In the genomic region with DNA sequence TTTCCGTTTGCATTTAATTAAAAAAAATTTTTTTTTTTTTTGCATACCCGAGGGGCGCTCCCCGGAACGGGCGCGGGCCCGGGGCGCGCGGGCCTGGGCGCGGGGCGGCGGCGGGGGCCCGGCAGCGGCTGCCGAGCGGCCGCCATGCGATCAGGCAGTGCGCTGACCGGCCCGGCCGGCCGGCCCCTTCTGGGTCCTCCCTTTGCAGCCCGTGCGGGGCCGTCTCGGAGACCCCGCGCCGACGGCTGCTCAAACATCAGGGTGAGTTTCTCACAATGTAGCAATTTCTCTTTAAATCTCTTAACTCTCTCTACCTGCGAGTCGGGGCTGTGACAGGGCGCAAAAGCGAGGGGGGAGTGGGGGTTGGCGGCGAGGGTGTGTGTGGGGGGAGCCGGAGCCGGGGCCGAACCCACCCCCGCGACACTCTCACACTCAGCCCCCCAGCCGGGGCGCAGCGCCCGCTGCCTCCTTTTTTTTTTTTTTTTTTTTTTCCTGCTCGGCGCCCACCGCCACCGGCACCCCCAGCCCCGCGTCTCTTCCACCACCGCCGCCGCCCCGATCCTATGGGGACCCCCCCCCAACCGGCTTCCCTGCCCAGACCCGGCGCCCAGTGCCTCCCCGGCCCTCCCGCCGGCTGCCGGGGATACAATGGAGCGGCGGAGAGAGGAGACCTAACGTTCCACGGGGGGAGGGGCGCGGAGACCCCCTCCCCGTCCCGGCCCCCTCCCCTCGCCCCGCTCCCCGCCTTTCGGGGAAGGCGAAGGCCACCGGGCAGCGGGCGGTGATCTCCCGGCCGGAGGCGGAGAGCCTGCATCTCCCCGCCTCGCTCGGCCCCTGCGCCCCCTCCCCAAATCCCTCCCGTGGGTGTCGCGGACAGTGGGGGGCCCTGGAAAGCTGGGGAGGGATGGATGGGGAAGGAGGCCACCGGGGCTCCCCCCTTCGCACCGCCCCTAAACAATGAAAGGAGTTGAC, we compare ENCODE assay signal across 8 cellular contexts. TPM values are rescaled to one million over a fixed set of nuclear protein-coding genes. Genes with fewer than 3 reads are reported as not detected.
A peak's percentile ranks its signal among the peaks of the same experiment; 100 is the strongest.
DNase-seq lines count a peak whose midpoint lies in the region; ATAC-seq and TF ChIP-seq lines count a peak whose summit lies in the region.

TSS of gene BICRA (plus strand) at position 227 of the 972 bp plus-strand sequence. CDS start 64,441 bp downstream, outside the sequence.

- WGBS in adipose tissue, 3 donors = 0 to 1% (median 1%) methylated on average over 44 to 95 of the region's 96 CpGs
- WGBS in heart left ventricle, 4 donors = 0 to 2% (median 1%) methylated on average over 29 to 89 of the region's 96 CpGs
- WGBS in transverse colon (ENCODE audit: low coverage in 1 of 2), 2 donors = 1% methylated on average over 58 of the region's 96 CpGs; no CpG with 5 or more reads in 1 of the 2 donors

- POLR2A ChIA-PET in HEK293T (lab: Yijun Ruan, JAX) = interaction anchor here (1.1 to 1.5 kb wide), 2 partner anchors 10 to 68 kb away, joined by 3 to 4 read pairs; no protein-coding TSS in a partner anchor

- TF ChIP-seq POLR2A in NB4 (IDR thresholded peaks at IDR 0.05; ENCODE audit: extremely low read depth, insufficient read length) = no peak
- no peak for TF ChIP-seq POLR2A in heart left ventricle (IDR thresholded peaks at IDR 0.05)
- peak; percentile 11 for TF ChIP-seq POLR2A in transverse colon (IDR thresholded peaks at IDR 0.05)

- CTCF ChIA-PET in HEK293T (lab: Yijun Ruan, JAX) = no interaction called here

- intact Hi-C loops in T-helper 1 cell treated with Interleukin-12 subunit alpha and Interleukin-12 subunit beta and Interleukin-4 antibody, amounts not matched to agents 30 ng/mL and 1 ng/mL, for 36 hours (cut with micrococcal nuclease) = loop anchor here (1.0 to 10.0 kb wide), 9 partner anchors 9 to 1516 kb away; partner anchors contain the start of genes DACT3, INAFM1, NAPA and NOP53
- intact Hi-C loops in heart left ventricle (cut with DNase I) = loop anchor here in 8 of 10 donors (1.0 to 10.0 kb wide), 9 partner anchors 9 to 334 kb away; partner anchors contain the start of genes NAPA (in 4 of the 8) and INAFM1 (in 1 of the 8)
- intact Hi-C loops in transverse colon (cut with DNase I; ENCODE audit: low total_unique reads) = loop anchor here (1.0 to 2.0 kb wide), 2 partner anchors 54 to 90 kb away; no protein-coding TSS in a partner anchor

- H3K27ac ChIP-seq in adipose tissue (ENCODE audit: low read depth, low read length) (peak within 1 kb of the TSS; percentile 80), heart left ventricle (peak within 1 kb of the TSS; percentile 96 to 100 (median 99)), transverse colon (peak within 1 kb of the TSS; percentile 97 to 98 (median 98))

- peak; percentile 53 to 71 (median 64) for ATAC-seq in heart left ventricle

- H3K4me3 ChIP-seq in NB4 (ENCODE audit: low read depth, low read length) (peak within 1 kb of the TSS; percentile 77), heart left ventricle (peak within 1 kb of the TSS; percentile 86 to 100 (median 98)), transverse colon (peak within 1 kb of the TSS; percentile 85 to 97 (median 91))

- H3K36me3 ChIP-seq in heart left ventricle = peaks cover 0 to 4% (median 0%) of the 10 kb centered on the region in 9 donors
- no peaks in the 10 kb centered on the region for H3K36me3 ChIP-seq in transverse colon

- H3K27me3 ChIP-seq in heart left ventricle = no peaks in the 10 kb centered on the region
- no peaks in the 10 kb centered on the region for H3K27me3 ChIP-seq in transverse colon

- DNase-seq in GM10266 (ENCODE audit: extremely low spot score) (peak; percentile 91), HEK293T (ENCODE audit: extremely low spot score) (peak; percentile 82), NB4 (ENCODE audit: low read depth) (peak; percentile 98), heart left ventricle (peak; percentile 83 to 92 (median 88)), pons (ENCODE audit: low spot score) (peak; percentile 62), transverse colon (peak; percentile 84)

- H3K9me3 ChIP-seq in heart left ventricle (no peaks in the 10 kb centered on the region), transverse colon (no peaks in the 10 kb centered on the region)

- TF ChIP-seq CTCF in GM10266 (IDR thresholded peaks at IDR 0.05; ENCODE audit: control insufficient read depth, insufficient read depth, low read depth, missing control alignments) (no peak), NB4 (IDR thresholded peaks at IDR 0.05; ENCODE audit: low read depth, low read length) (no peak), heart left ventricle (IDR thresholded peaks at IDR 0.05) (no peak), transverse colon (IDR thresholded peaks at IDR 0.05) (no peak)

- peaks cover 2 to 54% (median 34%) of the 10 kb centered on the region in 12 donors for H3K4me1 ChIP-seq in heart left ventricle
- peaks cover 24 to 46% (median 27%) of the 10 kb centered on the region in 4 donors for H3K4me1 ChIP-seq in transverse colon

- in situ Hi-C loops in transverse colon (cut with MboI; ENCODE audit: low pct_ligation_motif_present in 1 of 4, low pct_unique_long_range_greater_than_20kb in 1 of 4, low sequenced_read_pairs in 3 of 4) = loop anchor here in 2 of 4 donors (5.0 to 10.0 kb wide), 2 partner anchors 94 to 97 kb away; partner anchors contain the start of gene NAPA (in 1 of the 2)

- TF ChIP-seq EP300 in transverse colon (IDR thresholded peaks at IDR 0.05; ENCODE audit: low read depth) = no peak

TF ChIP-seq in HEK293T, 16 proteins besides CTCF, POLR2A, EP300 and RAD21:
- TF ChIP-seq SP1 (IDR thresholded peaks at IDR 0.05) (no peak), FOXA1 (IDR thresholded peaks at IDR 0.05) (no peak), SUZ12 (IDR thresholded peaks at IDR 0.05) (no peak), NFRKB (IDR thresholded peaks at IDR 0.05) (no peak), TARDBP (IDR thresholded peaks at IDR 0.05) (no peak), L3MBTL2 (conservative IDR thresholded peaks at IDR 0.05) (no peak), ARNT (IDR thresholded peaks at IDR 0.05) (no peak)

RNA-seq across cellular contexts. Expression of gene BICRA, which starts in this region (rescaled TPM):
- 18.1 and 20.6 TPM in 2 replicates for total RNA-seq in T-helper 1 cell treated with Interleukin-12 subunit alpha and Interleukin-12 subunit beta and Interleukin-4 antibody, amounts not matched to agents 30 ng/mL and 1 ng/mL, for 36 hours
- polyA plus RNA-seq in adipose tissue (1 to 10 TPM; 3.1 to 6.2 (median 4.2) TPM), heart left ventricle (1 to 10 TPM; 7.2 to 7.6 TPM)
- total RNA-seq in heart left ventricle (10 to 100 TPM in 3 of 9 donors, 1 to 10 TPM in 6; 5.3 to 14.5 (median 8.7) TPM), transverse colon (10 to 100 TPM; 11.6 to 30.3 (median 13.2) TPM)

Comparison
In these comparisons a context has a peak if more than half of its experiments do, and no peak if none do; other contexts are left out.
1. Peak in every context shown above with its lines: DNase-seq, ATAC-seq, H3K4me3 ChIP-seq and H3K27ac ChIP-seq.